Comparison of ENCODE assay signal across 9 cellular contexts in genomic region chr22:35914357-35914664, GRCh38.
DNase-seq lines count a peak whose midpoint lies in the region; ATAC-seq and TF ChIP-seq lines count a peak whose summit lies in the region.
"Had no signal": no experiment of that assay in that cellular context is flagged by ENCODE, and none has a peak within 500 bp of the region (broad histone marks: within the 10 kb centered on the region; RNA-seq: fewer than 3 reads in every experiment).

No MANE protein-coding gene starts in this region.

- H3K4me1 Mint-ChIP-seq in activated naive CD4-positive, alpha-beta T cell treated with anti-CD3 and anti-CD28 coated beads, Interleukin-2, amount 50 U/mL, for 24 hours, result peaks cover 18% of the 10 kb centered on the region

- peaks cover 68% of the 10 kb centered on the region for H3K4me1 ChIP-seq in muscle layer of colon (ENCODE audit: insufficient read depth, low read length)
- H3K4me1 ChIP-seq in upper lobe of left lung, result peaks cover 38 to 50% (median 41%) of the 10 kb centered on the region in 4 donors

- peak overlapping the region; percentile 37 to 65 for H3K4me3 ChIP-seq in muscle layer of colon (ENCODE audit: low read depth in 1 of 2, low read length in 2 of 2)
- peak overlapping the region in 3 of 4 donors; percentile 36 to 52 (median 47) for H3K4me3 ChIP-seq in upper lobe of left lung

- TF ChIP-seq CTCF in upper lobe of left lung (IDR thresholded peaks at IDR 0.05), result no peak

- ATAC-seq in upper lobe of left lung (ENCODE audit: low FRiP score in 2 of 2), result no peak
- no peak for ATAC-seq in GM19328 (IDR thresholded peaks at IDR 0.05; ENCODE audit: unreplicated experiment)
- no peak for ATAC-seq in HG02973 (IDR thresholded peaks at IDR 0.05; ENCODE audit: unreplicated experiment)

- no peaks in the 10 kb centered on the region for H3K36me3 Mint-ChIP-seq in activated naive CD4-positive, alpha-beta T cell treated with anti-CD3 and anti-CD28 coated beads, Interleukin-2, amount 50 U/mL, for 24 hours

- H3K9ac ChIP-seq in muscle layer of colon (ENCODE audit: low read length), result peak overlapping the region; percentile 6

- TF ChIP-seq EP300 in upper lobe of left lung (IDR thresholded peaks at IDR 0.05), result no peak

- no peaks in the 10 kb centered on the region for H3K9me3 ChIP-seq in muscle layer of colon (ENCODE audit: low read length)
- H3K9me3 ChIP-seq in upper lobe of left lung, result no peaks in the 10 kb centered on the region

- H3K27ac ChIP-seq in cingulate gyrus (ENCODE audit: low read depth, low read length) (peak overlapping the region; percentile 31), muscle layer of colon (ENCODE audit: low read depth, low read length) (peak overlapping the region; percentile 81), upper lobe of left lung (peak overlapping the region; percentile 59 to 86 (median 76))

- 28 to 42% methylated on average over 2 of the region's 2 CpGs for WGBS in upper lobe of left lung, 2 donors

- H3K4me3 Mint-ChIP-seq in activated naive CD4-positive, alpha-beta T cell treated with anti-CD3 and anti-CD28 coated beads, Interleukin-2, amount 50 U/mL, for 24 hours, result peak overlapping the region; percentile 37

- no peaks in the 10 kb centered on the region for H3K27me3 ChIP-seq in muscle layer of colon (ENCODE audit: control insufficient read depth in 1 of 2, insufficient read depth in 2 of 2, low read length in 2 of 2)
- no peaks in the 10 kb centered on the region for H3K27me3 ChIP-seq in upper lobe of left lung

- H3K36me3 ChIP-seq in muscle layer of colon (ENCODE audit: insufficient read depth, low read length), result no peaks in the 10 kb centered on the region
- no peaks in the 10 kb centered on the region for H3K36me3 ChIP-seq in upper lobe of left lung

- no peak for DNase-seq in activated naive CD4-positive, alpha-beta T cell treated with anti-CD3 and anti-CD28 coated beads, Interleukin-2, amount 50 U/mL, for 16 hours
- no peak for DNase-seq in upper lobe of left lung
- no peak for DNase-seq in dedifferentiated amniotic fluid mesenchymal stem cell (ENCODE audit: extremely low spot score)
- DNase-seq: activated CD8-positive, alpha-beta memory T cell treated with anti-CD3 and anti-CD28 coated beads for 24 hours had no signal

- peaks cover 5% of the 10 kb centered on the region for H3K27me3 Mint-ChIP-seq in activated naive CD4-positive, alpha-beta T cell treated with anti-CD3 and anti-CD28 coated beads, Interleukin-2, amount 50 U/mL, for 24 hours

- no peak for TF ChIP-seq POLR2A in upper lobe of left lung (IDR thresholded peaks at IDR 0.05)

- H3K27ac Mint-ChIP-seq in activated naive CD4-positive, alpha-beta T cell treated with anti-CD3 and anti-CD28 coated beads, Interleukin-2, amount 50 U/mL, for 24 hours, result no peak overlapping the region

- no peaks in the 10 kb centered on the region for H3K9me3 Mint-ChIP-seq in activated naive CD4-positive, alpha-beta T cell treated with anti-CD3 and anti-CD28 coated beads, Interleukin-2, amount 50 U/mL, for 24 hours

Comparison
In these comparisons a context has a peak if more than half of its experiments do, and no peak if none do; other contexts are left out.
1. H3K27ac ChIP-seq: peak in every context shown above with its lines; median percentile 81 in muscle layer of colon; 76 in upper lobe of left lung; 31 in cingulate gyrus.